Comparison of ENCODE assay signal across 9 cellular contexts in the genomic region with DNA sequence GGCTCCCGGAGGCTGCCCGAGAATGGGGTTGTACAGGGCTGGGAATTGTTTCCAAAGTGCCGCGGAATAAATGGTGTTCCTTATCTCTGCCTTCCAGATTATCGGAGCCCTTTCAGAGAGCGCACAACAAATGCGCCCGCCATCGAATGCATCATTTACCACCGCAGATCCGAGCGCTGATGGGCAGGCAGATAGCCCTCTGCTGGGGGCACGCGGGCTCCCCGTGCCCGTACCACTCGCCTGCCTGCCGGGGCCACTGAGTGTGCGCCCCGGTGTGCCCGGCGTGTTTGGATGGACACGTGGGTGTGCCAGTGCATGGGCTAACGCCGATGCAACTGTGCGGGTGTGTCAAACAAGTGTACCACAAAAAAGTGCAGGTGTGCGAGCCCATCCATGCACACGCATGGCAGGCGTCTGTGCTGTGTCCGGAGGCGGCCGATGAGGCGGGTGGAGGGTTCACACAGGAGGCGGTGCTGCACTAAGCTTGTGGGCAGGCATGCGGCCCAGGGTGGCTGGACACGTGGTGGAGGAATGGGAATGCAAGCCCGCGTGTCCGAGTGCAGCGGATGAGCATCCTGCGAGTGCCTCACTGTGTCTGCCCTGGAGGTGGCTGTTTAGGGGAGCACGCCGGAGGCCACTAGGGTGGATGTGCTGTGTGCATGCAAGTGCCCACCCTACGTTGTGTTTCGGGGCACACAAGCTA. TPM values are rescaled to one million over a fixed set of nuclear protein-coding genes. Genes with fewer than 3 reads are reported as not detected.
DNase-seq lines count a peak whose midpoint lies in the region; ATAC-seq and TF ChIP-seq lines count a peak whose summit lies in the region.
"Had no signal": no experiment of that assay in that cellular context is flagged by ENCODE, and none has a peak within 500 bp of the region (broad histone marks: within the 10 kb centered on the region; RNA-seq: fewer than 3 reads in every experiment).

No MANE protein-coding gene starts in this region.

- no peaks in the 10 kb centered on the region for H3K9me3 Mint-ChIP-seq in CD4-positive, alpha-beta memory T cell
- no peaks in the 10 kb centered on the region for H3K9me3 Mint-ChIP-seq in endothelial cell (ENCODE audit: unreplicated experiment)

- TF ChIP-seq CTCF in PC-3 (conservative IDR thresholded peaks at IDR 0.05; ENCODE audit: low read depth, low read length) = no peak
- TF ChIP-seq CTCF in endothelial cell (IDR thresholded peaks at IDR 0.05; ENCODE audit: unreplicated experiment) = no peak
- no peak for TF ChIP-seq CTCF in ovary (IDR thresholded peaks at IDR 0.05)

- 7 to 48% (median 10%) methylated on average over 45 of the region's 45 CpGs for WGBS in ovary, 3 donors

- intact Hi-C loops in CD4-positive, alpha-beta memory T cell (cut with micrococcal nuclease) = loop anchor here (1.0 to 10.0 kb wide), 3 partner anchors 70 to 401 kb away; no protein-coding TSS in a partner anchor
- intact Hi-C loops in PC-3 (cut with micrococcal nuclease) (loop anchor here (5.0 kb wide), 2 partner anchors 189 to 399 kb away; no protein-coding TSS in a partner anchor), ovary (cut with DNase I) (loop anchor here (2.0 to 10.0 kb wide), 7 partner anchors 69 to 422 kb away; no protein-coding TSS in a partner anchor)

- H3K27ac ChIP-seq in CD4-positive, alpha-beta memory T cell (ENCODE audit: low read depth, low read length) = no peak overlapping the region
- H3K27ac ChIP-seq in PC-3 (ENCODE audit: low read length) = no peak overlapping the region
- H3K27ac ChIP-seq in ovary = no peak overlapping the region
- H3K27ac ChIP-seq: SJSA1 had no signal

- H4K20me1 ChIP-seq in PC-3 (ENCODE audit: low read length) = no peaks in the 10 kb centered on the region

- H3K9ac ChIP-seq in PC-3 (ENCODE audit: low read length) = peak overlapping the region; percentile 34; the same call in 1 of the 2 replicates

- CTCF ChIA-PET in CD4-positive, alpha-beta memory T cell (lab: Charles Lee; ENCODE audit: partially characterized antibody) = interaction anchor here (1.0 to 5.6 kb wide), 7 partner anchors 15 to 415 kb away, joined by 3 to 58 read pairs (median 4); no protein-coding TSS in a partner anchor
- CTCF ChIA-PET in PC-3 (lab: Charles Lee) = no interaction called here

- no peak for TF ChIP-seq EP300 in ovary (IDR thresholded peaks at IDR 0.05)

- ATAC-seq in PC-3 = no peak; the same call in 1 of the 2 replicates

- no peaks in the 10 kb centered on the region for H3K9me3 ChIP-seq in CD4-positive, alpha-beta memory T cell (ENCODE audit: control insufficient read depth in 1 of 2, low read length in 2 of 2)
- no peaks in the 10 kb centered on the region for H3K9me3 ChIP-seq in PC-3 (ENCODE audit: low read length)
- no peaks in the 10 kb centered on the region for H3K9me3 ChIP-seq in ovary
- H3K9me3 ChIP-seq: SJSA1 had no signal

- H2AFZ ChIP-seq in PC-3 (ENCODE audit: low read length) = peak overlapping the region; percentile 74; the same call in 1 of the 2 replicates

- H3K4me3 Mint-ChIP-seq in CD4-positive, alpha-beta memory T cell = peak overlapping the region in 7 of 8 donors; percentile 72 to 89 (median 80)
- H3K4me3 Mint-ChIP-seq in endothelial cell (ENCODE audit: unreplicated experiment) = peak overlapping the region; percentile 77

- H3F3A ChIP-seq in PC-3 (ENCODE audit: low read length, unreplicated experiment) = no peaks in the 10 kb centered on the region

- H3K9me2 ChIP-seq in PC-3 (replicated peaks; ENCODE audit: low read length) = no peaks in the 10 kb centered on the region

- H3K27ac Mint-ChIP-seq in CD4-positive, alpha-beta memory T cell = peak overlapping the region in 1 of 7 donors; percentile 65
- no peak overlapping the region for H3K27ac Mint-ChIP-seq in endothelial cell (ENCODE audit: unreplicated experiment)

- H3K36me3 ChIP-seq in CD4-positive, alpha-beta memory T cell (ENCODE audit: insufficient read depth, low read length) = no peaks in the 10 kb centered on the region
- H3K36me3 ChIP-seq in PC-3 (ENCODE audit: low read depth, low read length) = no peaks in the 10 kb centered on the region
- H3K36me3 ChIP-seq in ovary = no peaks in the 10 kb centered on the region

- H3K4me1 ChIP-seq in CD4-positive, alpha-beta memory T cell (ENCODE audit: insufficient read depth, low read length) = peaks cover 18% of the 10 kb centered on the region
- H3K4me1 ChIP-seq in PC-3 (ENCODE audit: insufficient read depth, low read length) (no peaks in the 10 kb centered on the region; the same call in 1 of the 2 replicates), ovary (ENCODE audit: insufficient read depth) (peaks cover 8% of the 10 kb centered on the region)

- H3K4me2 ChIP-seq in PC-3 (ENCODE audit: low read length) = peak overlapping the region; percentile 86

- TF ChIP-seq POLR2A in ovary (IDR thresholded peaks at IDR 0.05) = no peak

- no peak for DNase-seq in CD4-positive, alpha-beta memory T cell
- DNase-seq in PC-3 (no peak), endothelial cell (ENCODE audit: low spot score) (peak; percentile 51), ovary (peak in 1 of 5 donors; percentile 54), NCI-H2196 (lab: John Stamatoyannopoulos, UW; ENCODE audit: unreplicated experiment) (no peak), midbrain (lab: John Stamatoyannopoulos, UW) (no peak), DMS79 (lab: John Stamatoyannopoulos, UW) (no peak), OCI-M2 (lab: John Stamatoyannopoulos, UW; ENCODE audit: unreplicated experiment) (no peak)

- H3K27me3 ChIP-seq in CD4-positive, alpha-beta memory T cell (ENCODE audit: insufficient read depth, low read length) = peaks cover 21% of the 10 kb centered on the region
- no peaks in the 10 kb centered on the region for H3K27me3 ChIP-seq in PC-3 (ENCODE audit: low read length)
- no peaks in the 10 kb centered on the region for H3K27me3 ChIP-seq in ovary
- H3K27me3 ChIP-seq: SJSA1 had no signal

- peaks cover 22% of the 10 kb centered on the region for H3K79me2 ChIP-seq in PC-3 (ENCODE audit: low read length)

- POLR2A ChIA-PET in CD4-positive, alpha-beta memory T cell (lab: Charles Lee; ENCODE audit: partially characterized antibody) = no interaction called here
- POLR2A ChIA-PET in PC-3 (lab: Charles Lee; ENCODE audit: unreplicated experiment) = no interaction called here

- H3K4me3 ChIP-seq in CD4-positive, alpha-beta memory T cell (ENCODE audit: low read length in 2 of 2) = peak overlapping the region in 1 of 2 donors; percentile 17
- H3K4me3 ChIP-seq in PC-3 (ENCODE audit: low read length) = peak overlapping the region; percentile 65
- peak overlapping the region; percentile 42 for H3K4me3 ChIP-seq in ovary

- no peaks in the 10 kb centered on the region for H3K36me3 Mint-ChIP-seq in CD4-positive, alpha-beta memory T cell
- H3K36me3 Mint-ChIP-seq in endothelial cell (ENCODE audit: low read depth, unreplicated experiment) = peaks cover 16% of the 10 kb centered on the region

- H3K4me1 Mint-ChIP-seq in CD4-positive, alpha-beta memory T cell = peaks cover 4 to 31% (median 11%) of the 10 kb centered on the region in 4 donors
- peaks cover 37% of the 10 kb centered on the region for H3K4me1 Mint-ChIP-seq in endothelial cell (ENCODE audit: unreplicated experiment)

- peaks cover 38 to 56% of the 10 kb centered on the region in 2 donors for H3K27me3 Mint-ChIP-seq in CD4-positive, alpha-beta memory T cell
- peaks cover 28% of the 10 kb centered on the region for H3K27me3 Mint-ChIP-seq in endothelial cell (ENCODE audit: unreplicated experiment)

- no TSS peak for BruUV-seq in PC-3 (replicated peaks; lab: Mats Ljungman, UMichigan)

RNA-seq across cellular contexts. Expression of a gene that starts 3.8 kb away (rescaled TPM):
- total RNA-seq in CD4-positive, alpha-beta memory T cell = not detected
- not detected for polyA plus RNA-seq in CD4-positive, alpha-beta memory T cell
- total RNA-seq in PC-3 (2014; rRNA removed) (26.8 and 32.4 TPM in 2 replicates), endothelial cell (ENCODE audit: unreplicated experiment) (37.9 TPM), ovary (10 to 100 TPM in 1 of 7 donors, 1 to 10 TPM in 6; 4.0 to 16.1 (median 6.1) TPM)
- polyA plus RNA-seq in ovary = 1 to 10 TPM; 5.1 to 8.1 TPM

RNA-seq across cellular contexts. Expression of a gene that starts 30.1 kb away (rescaled TPM):
- not detected for total RNA-seq in CD4-positive, alpha-beta memory T cell
- polyA plus RNA-seq in CD4-positive, alpha-beta memory T cell = not detected
- not detected in 2 replicates for total RNA-seq in PC-3 (2014; rRNA removed)
- not detected for total RNA-seq in endothelial cell (ENCODE audit: unreplicated experiment)
- not detected for total RNA-seq in ovary
- not detected for polyA plus RNA-seq in ovary
- total RNA-seq: SJSA1 had no signal

Comparison
In these comparisons a context has a peak if more than half of its experiments do, and no peak if none do; other contexts are left out.
1. RNA of a gene that starts 3.8 kb away (total RNA-seq): 37.9 TPM in endothelial cell (single experiment), 26.8 to 32.4 TPM in PC-3 and 4.0 to 16.1 TPM in ovary; not detected in CD4-positive, alpha-beta memory T cell; every median in the first group is over 4 times any median in the second.